ENCODE assay signal across 8 cellular contexts in genomic region chr7:76303829-76304505, GRCh38. TPM values are rescaled to one million over a fixed set of nuclear protein-coding genes. Genes with fewer than 3 reads are reported as not detected.
A peak's percentile ranks its signal among the peaks of the same experiment; 100 is the strongest.
DNase-seq lines count a peak whose midpoint lies in the region; ATAC-seq, FAIRE-seq and TF ChIP-seq lines count a peak whose summit lies in the region.

No MANE protein-coding gene starts in this region.

- H3K27me3 ChIP-seq in SK-N-SH (ENCODE audit: insufficient read depth), result no peaks in the 10 kb centered on the region
- H3K27me3 ChIP-seq in fibroblast of lung (ENCODE audit: control insufficient read depth, insufficient read depth, low read length), result no peaks in the 10 kb centered on the region
- no peaks in the 10 kb centered on the region for H3K27me3 ChIP-seq in prostate gland (replicated peaks; ENCODE audit: insufficient read depth)

- CTCF ChIA-PET in SK-N-SH (lab: Yijun Ruan, JAX), result interaction anchor here (1.5 to 31.3 kb wide), 5 partner anchors 10 to 42 kb away, joined by 5 to 774 read pairs (median 23); partner anchors contain the start of gene HSPB1

- TF ChIP-seq POLR2A in prostate gland (IDR thresholded peaks at IDR 0.05) (no peak), GM12891 (IDR thresholded peaks at IDR 0.05; ENCODE audit: low read depth, low read length) (no peak)

- no peaks in the 10 kb centered on the region for H3K9me3 ChIP-seq in SK-N-SH
- no peaks in the 10 kb centered on the region for H3K9me3 ChIP-seq in fibroblast of lung (ENCODE audit: control insufficient read depth, insufficient read depth, low read depth, low read length)
- no peaks in the 10 kb centered on the region for H3K9me3 ChIP-seq in prostate gland

- TF ChIP-seq CTCF in SK-N-SH (IDR thresholded peaks at IDR 0.05) (no peak), fibroblast of lung (conservative IDR thresholded peaks at IDR 0.05 in 1 of 2, IDR thresholded peaks at IDR 0.05 in 1 of 2; ENCODE audit: low read depth in 1 of 2, low read length in 2 of 2) (no peak), prostate gland (IDR thresholded peaks at IDR 0.05) (no peak)

- no peak for TF ChIP-seq RAD21 in SK-N-SH (IDR thresholded peaks at IDR 0.05; ENCODE audit: low read length)

- 54% methylated on average over 16 of the region's 25 CpGs for WGBS in SK-N-SH (ENCODE audit: low lambda C conversion rate)
- 11% methylated on average over 21 of the region's 25 CpGs for WGBS in prostate gland

- POLR2A ChIA-PET in SK-N-SH (lab: Yijun Ruan, JAX), result interaction anchor here (1.1 to 2.4 kb wide), 5 partner anchors 8 to 55 kb away, joined by 3 to 10 read pairs (median 7); partner anchors contain the start of gene YWHAG

- ATAC-seq in SK-N-SH treated with all-trans-retinoic acid at 6 μM for 48 hours, result no peak
- ATAC-seq in GM21717 (IDR thresholded peaks at IDR 0.05; ENCODE audit: unreplicated experiment), result no peak

- peaks cover 21% of the 10 kb centered on the region for H3F3A ChIP-seq in SK-N-SH (replicated peaks; ENCODE audit: insufficient read depth)

- H4K20me1 ChIP-seq in SK-N-SH (ENCODE audit: insufficient read depth) (peaks cover 8% of the 10 kb centered on the region), fibroblast of lung (ENCODE audit: control insufficient read depth, extremely low read depth, insufficient read depth, low read length) (no peaks in the 10 kb centered on the region)

- H3K4me2 ChIP-seq in SK-N-SH (peak overlapping the region; percentile 87), fibroblast of lung (ENCODE audit: extremely low read depth, insufficient read depth, low read length) (peak overlapping the region; percentile 72)

- H3K27ac ChIP-seq in SK-N-SH (ENCODE audit: low read depth in 2 of 2, low read length in 1 of 2) (peak overlapping the region; percentile 71 to 86), fibroblast of lung (ENCODE audit: insufficient read depth, low read length) (no peak overlapping the region), prostate gland (peak overlapping the region; percentile 100)

- TF ChIP-seq EP300 in SK-N-SH (IDR thresholded peaks at IDR 0.05; ENCODE audit: borderline replicate concordance in 1 of 2, low read depth in 1 of 2, low read length in 1 of 2), result no peak

- DNase-seq in SK-N-SH, result no peak
- DNase-seq in SW480 (ENCODE audit: low spot score), result peak; percentile 91
- peak in 1 of 2 donors; percentile 50 for DNase-seq in fibroblast of lung (ENCODE audit: low read depth in 2 of 2)
- DNase-seq in prostate gland (ENCODE audit: low spot score), result no peak
- no peak for DNase-seq in GM12891 (ENCODE audit: insufficient read length, low spot score)
- DNase-seq in ecto neural progenitor cell (ENCODE audit: low spot score), result no peak

- H3K9ac ChIP-seq in SK-N-SH, result peak overlapping the region; percentile 88
- peak overlapping the region; percentile 93 for H3K9ac ChIP-seq in fibroblast of lung (ENCODE audit: insufficient read depth, low read length)

- intact Hi-C loops in prostate gland (cut with DNase I), result no loop called here

- no peak for FAIRE-seq in GM12891 (lab: Jason Lieb, UNC)

- H3K79me2 ChIP-seq in SK-N-SH (ENCODE audit: insufficient read depth) (peaks cover 24% of the 10 kb centered on the region), fibroblast of lung (ENCODE audit: control insufficient read depth, insufficient read depth, low read length) (peaks cover 12% of the 10 kb centered on the region)

- no peak overlapping the region; the same call in 1 of the 2 replicates for H2AFZ ChIP-seq in SK-N-SH (ENCODE audit: low read depth)
- H2AFZ ChIP-seq in fibroblast of lung (ENCODE audit: low read length), result no peak overlapping the region

- H3K4me3 ChIP-seq in SK-N-SH (ENCODE audit: low read depth in 2 of 2, low read length in 1 of 2) (peak overlapping the region; percentile 63 to 96), fibroblast of lung (replicated peaks in 1 of 4; ENCODE audit: control extremely low read depth in 1 of 4, insufficient read depth in 1 of 4, low read depth in 3 of 4, low read length in 4 of 4) (peak overlapping the region; percentile 60 to 97 (median 71)), prostate gland (peak overlapping the region; percentile 97 to 100)

- no peaks in the 10 kb centered on the region for H3K9me2 ChIP-seq in SK-N-SH

- peaks cover 3 to 10% of the 10 kb centered on the region in 2 experiments for H3K36me3 ChIP-seq in SK-N-SH (replicated peaks in 1 of 2; ENCODE audit: control insufficient read depth in 1 of 2, insufficient read depth in 2 of 2, low read length in 1 of 2)
- H3K36me3 ChIP-seq in fibroblast of lung (ENCODE audit: control insufficient read depth, insufficient read depth, low read length), result peaks cover 3% of the 10 kb centered on the region
- no peaks in the 10 kb centered on the region for H3K36me3 ChIP-seq in prostate gland

- peaks cover 18 to 21% of the 10 kb centered on the region in 2 experiments; a peak in 2 of 4 replicates for H3K4me1 ChIP-seq in SK-N-SH (ENCODE audit: control insufficient read depth in 1 of 2, insufficient read depth in 2 of 2, low read depth in 1 of 2, low read length in 1 of 2)
- peaks cover 7% of the 10 kb centered on the region for H3K4me1 ChIP-seq in fibroblast of lung (ENCODE audit: control insufficient read depth, extremely low read depth, insufficient read depth, low read length)
- H3K4me1 ChIP-seq in prostate gland (replicated peaks), result peaks cover 21% of the 10 kb centered on the region

TF ChIP-seq in SK-N-SH, 30 proteins besides CTCF, POLR2A, EP300 and RAD21:
- TF ChIP-seq EZH2phosphoT487 (IDR thresholded peaks at IDR 0.05; ENCODE audit: borderline replicate concordance, low read depth) (no peak), MAX (IDR thresholded peaks at IDR 0.05; ENCODE audit: low read depth) (0 out of 2 replicates have a peak, but pooled peaks have one; percentile 38)
TF ChIP-seq in SK-N-SH: peak in this region for 1.

TF ChIP-seq in SK-N-SH treated with all-trans-retinoic acid at 6 μM for 48 hours, 23 proteins besides CTCF, POLR2A, EP300 and RAD21 (continues in another document):
- no peak for TF ChIP-seq ARNTL (CRISPR knock-in tag; IDR thresholded peaks at IDR 0.05; ENCODE audit: borderline replicate concordance, low read depth)
- TF ChIP-seq POU6F1 (CRISPR knock-in tag; IDR thresholded peaks at IDR 0.05; ENCODE audit: borderline replicate concordance, low read depth), result no peak
- no peak for TF ChIP-seq RARB (CRISPR knock-in tag; IDR thresholded peaks at IDR 0.05)
- TF ChIP-seq ZNF8 (CRISPR knock-in tag; IDR thresholded peaks at IDR 0.05), result no peak
- TF ChIP-seq ZFP30 (CRISPR knock-in tag; IDR thresholded peaks at IDR 0.05), result no peak
- TF ChIP-seq ESRRG (CRISPR knock-in tag; IDR thresholded peaks at IDR 0.05), result no peak

TF ChIP-seq in GM12891, 5 proteins besides CTCF, POLR2A, EP300 and RAD21:
- TF ChIP-seq TAF1 (IDR thresholded peaks at IDR 0.05; ENCODE audit: low read depth, low read length) (no peak), POLR2AphosphoS5 (IDR thresholded peaks at IDR 0.05; ENCODE audit: low read depth, low read length) (no peak), POU2F2 (IDR thresholded peaks at IDR 0.05; ENCODE audit: low read depth, low read length) (no peak), PAX5 (IDR thresholded peaks at IDR 0.05; ENCODE audit: insufficient read depth, low read length, severe bottlenecking) (no peak), SPI1 (IDR thresholded peaks at IDR 0.05; ENCODE audit: low read depth, low read length) (no peak)

RNA-seq across cellular contexts. Expression of gene HSPB1, which starts 1.5 kb away (rescaled TPM):
- polyA plus RNA-seq in SK-N-SH (2012; rRNA removed) (439 and 824 TPM in 2 replicates), fibroblast of lung (234 and 235 TPM in 2 replicates)
- polyA plus RNA-seq in SK-N-SH (2012; cell fraction: cytosol; rRNA removed), result 324 and 487 TPM in 2 replicates
- 369 and 776 TPM in 2 replicates for polyA plus RNA-seq in SK-N-SH (2012; cell fraction: nucleus; rRNA removed)
- total RNA-seq in fibroblast of lung (36.2 and 70.0 TPM in 2 replicates), prostate gland (100 to 1,000 TPM; 781 to 833 TPM)
- polyA plus RNA-seq in fibroblast of lung (2012), result 950 and 998 TPM in 2 replicates
- 199 and 349 TPM in 2 replicates for polyA minus RNA-seq in fibroblast of lung (ENCODE audit: low replicate concordance)
- 320 TPM for polyA plus RNA-seq in GM12891 (2012; ENCODE audit: low read depth, missing spikeins)

RNA-seq across cellular contexts. Expression of gene YWHAG, which starts 54.8 kb away (rescaled TPM):
- polyA plus RNA-seq in SK-N-SH (2012; rRNA removed), result 60.4 and 78.0 TPM in 2 replicates
- 69.7 and 76.5 TPM in 2 replicates for polyA plus RNA-seq in SK-N-SH (2012; cell fraction: cytosol; rRNA removed)
- polyA plus RNA-seq in SK-N-SH (2012; cell fraction: nucleus; rRNA removed), result 49.2 and 56.0 TPM in 2 replicates
- 54.2 and 68.4 TPM in 2 replicates for total RNA-seq in fibroblast of lung
- 80.4 and 85.7 TPM in 2 replicates for polyA plus RNA-seq in fibroblast of lung
- polyA plus RNA-seq in fibroblast of lung (2012), result 130 and 136 TPM in 2 replicates
- 46.5 and 52.8 TPM in 2 replicates for polyA minus RNA-seq in fibroblast of lung (ENCODE audit: low replicate concordance)
- total RNA-seq in prostate gland, result 10 to 100 TPM; 49.1 to 80.2 TPM
- polyA plus RNA-seq in GM12891 (2012; ENCODE audit: low read depth, missing spikeins), result 72.3 TPM

Comparison
In these comparisons a context has a peak if more than half of its experiments do, and no peak if none do; other contexts are left out.
1. RNA of gene HSPB1, which starts 1.5 kb away (total RNA-seq): 781 to 833 TPM in prostate gland; 36.2 to 70.0 TPM in fibroblast of lung; every median in the first group is over 10 times any median in the second.
2. Peak in every context shown above with its lines, with median percentiles within 50 percentile points of each other: H3K4me3 ChIP-seq.